Comparison of ENCODE assay signal across 32 cellular contexts in genomic region chr2:21006423-21007128, GRCh38. TPM values are rescaled to one million over a fixed set of nuclear protein-coding genes. Genes with fewer than 3 reads are reported as not detected.
"Had no signal": no experiment of that assay in that cellular context is flagged by ENCODE, and none has a peak within 500 bp of the region (broad histone marks: within the 10 kb centered on the region; RNA-seq: fewer than 3 reads in every experiment).

No MANE protein-coding gene starts in this region.

- H3K36me3 ChIP-seq: brain microvascular endothelial cell, esophagus squamous epithelium, gastroesophageal sphincter had no signal

- H3K9me3 ChIP-seq: esophagus squamous epithelium, gastroesophageal sphincter had no signal

- DNase-seq: activated CD4-positive, alpha-beta memory T cell treated with anti-CD3 and anti-CD28 coated beads, Interleukin-2, amount 10 ng/mL, durations not matched to agents 7 days and 5 days; activated CD4-positive, alpha-beta T cell treated with anti-CD3 and anti-CD28 coated beads for 1 hour; activated CD4-positive, alpha-beta T cell treated with anti-CD3 and anti-CD28 coated beads for 4 hours; activated CD4-positive, alpha-beta T cell treated with anti-CD3 and anti-CD28 coated beads, Interleukin-2, amount 10 ng/mL, durations not matched to agents 7 days and 5 days; activated CD4-positive, alpha-beta T cell treated with anti-CD3 and anti-CD28 coated beads, Interleukin-2, amount 50 U/mL, for 4 hours; activated CD8-positive, alpha-beta memory T cell treated with anti-CD3 and anti-CD28 coated beads, Interleukin-2, amount 50 U/mL, for 48 hours; activated gamma-delta T cell; activated naive CD4-positive, alpha-beta T cell treated with anti-CD3 and anti-CD28 coated beads, Interleukin-2, amount 50 U/mL, for 16 hours; activated naive CD4-positive, alpha-beta T cell treated with Interleukin-2 at 50 U/mL for 16 hours; activated T-cell treated with anti-CD3 and anti-CD28 coated beads for 4 hours; activated T-cell treated with anti-CD3 and anti-CD28 coated beads, Interleukin-2, amount 50 U/mL, for 24 hours; activated T-cell treated with anti-CD3 and anti-CD28 coated beads, Interleukin-2, amount 50 U/mL, for 72 hours; amniotic stem cell; anterior cingulate cortex; brain microvascular endothelial cell; caudate nucleus; cortex of kidney; effector CD8-positive, alpha-beta T cell; esophagus squamous epithelium; foreskin melanocyte; T-helper 2 cell had no signal

- H3K4me1 ChIP-seq: esophagus squamous epithelium had no signal

- H3K27me3 ChIP-seq: brain microvascular endothelial cell, esophagus squamous epithelium, gastroesophageal sphincter had no signal

- FAIRE-seq: astrocyte, colon, endometrium, endothelial cell of umbilical vein, TTC549 had no signal

- H3K4me3 ChIP-seq: esophagus squamous epithelium, gastroesophageal sphincter had no signal

- H3K27ac ChIP-seq: brain microvascular endothelial cell, epithelial cell of prostate, esophagus squamous epithelium, gastroesophageal sphincter, VCaP had no signal

- ATAC-seq: activated T-cell treated with anti-CD3 and anti-CD28 coated beads, Interleukin-2, amount 50 U/mL, for 72 hours; gastroesophageal sphincter; WTC11 had no signal

RNA-seq across cellular contexts. Expression of gene APOB, which starts 37.3 kb away (rescaled TPM):
- total RNA-seq: activated CD4-positive, alpha-beta memory T cell treated with anti-CD3 and anti-CD28 coated beads, Interleukin-2, amount 10 ng/mL, durations not matched to agents 7 days and 5 days; activated CD4-positive, alpha-beta T cell treated with anti-CD3 and anti-CD28 coated beads, Interleukin-2, amount 10 ng/mL, durations not matched to agents 7 days and 5 days; activated T-cell treated with anti-CD3 and anti-CD28 coated beads, Interleukin-2, amount 50 U/mL, for 72 hours; T-helper 1 cell treated with Interleukin-12 subunit alpha and Interleukin-12 subunit beta and Interleukin-4 antibody, amounts not matched to agents 30 ng/mL and 1 ng/mL, for 36 hours had no signal
- polyA plus RNA-seq: fibroblast of lung had no signal
